Comparison of ENCODE assay signal across 28 cellular contexts in genomic region chr12:95195122-95195521, GRCh38.
"Had no signal": no experiment of that assay in that cellular context is flagged by ENCODE, and none has a peak within 500 bp of the region (broad histone marks: within the 10 kb centered on the region; RNA-seq: fewer than 3 reads in every experiment).

No MANE protein-coding gene starts in this region.

- H3K27ac Mint-ChIP-seq: activated CD4-positive, alpha-beta memory T cell treated with anti-CD3 and anti-CD28 coated beads for 36 hours; activated CD4-positive, alpha-beta T cell treated with anti-CD3 and anti-CD28 coated beads, Interleukin-2, amount 10 ng/mL, durations not matched to agents 24 days and 14 days; activated naive CD4-positive, alpha-beta T cell treated with anti-CD3 and anti-CD28 coated beads, Interleukin-2, amount 50 U/mL, for 24 hours; activated naive CD8-positive, alpha-beta T cell treated with anti-CD3 and anti-CD28 coated beads, Interleukin-2, amount 50 U/mL, for 24 hours; activated T-cell treated with anti-CD3 and anti-CD28 coated beads, Interleukin-2, amount 50 U/mL, for 24 hours; activated T-helper 2 cell treated with anti-CD3 and anti-CD28 coated beads, Interferon-gamma antibody, Interleukin-2, Interleukin-4, amounts not matched to agents 10 μg/mL and 5 μg/mL and 100 μg/mL, durations not matched to agents 14 hours and 24 hours and 36 hours; effector memory CD8-positive, alpha-beta T cell; naive thymus-derived CD8-positive, alpha-beta T cell; neural progenitor cell; stimulated activated memory B cell treated with anti-CD40 and anti-IgM and Interleukin-4, amounts not matched to agents 10 μg/mL and 1 μg/mL and 100 μg/mL, for 72 hours had no signal

- H3K27me3 Mint-ChIP-seq: activated naive CD4-positive, alpha-beta T cell treated with anti-CD3 and anti-CD28 coated beads, Interleukin-2, amount 50 U/mL, for 24 hours; activated naive CD8-positive, alpha-beta T cell treated with anti-CD3 and anti-CD28 coated beads, Interleukin-2, amount 50 U/mL, for 24 hours had no signal

- H3K9me3 ChIP-seq: psoas muscle, sigmoid colon, stomach, thyroid gland, upper lobe of left lung, vagina had no signal

- H3K4me3 Mint-ChIP-seq: activated CD4-positive, alpha-beta memory T cell treated with anti-CD3 and anti-CD28 coated beads for 36 hours; activated CD4-positive, alpha-beta T cell treated with anti-CD3 and anti-CD28 coated beads, Interleukin-2, amount 10 ng/mL, durations not matched to agents 24 days and 14 days; activated naive CD4-positive, alpha-beta T cell treated with anti-CD3 and anti-CD28 coated beads, Interleukin-2, amount 50 U/mL, for 24 hours; activated naive CD8-positive, alpha-beta T cell treated with anti-CD3 and anti-CD28 coated beads, Interleukin-2, amount 50 U/mL, for 24 hours; activated T-cell treated with anti-CD3 and anti-CD28 coated beads, Interleukin-2, amount 50 U/mL, for 24 hours; effector memory CD8-positive, alpha-beta T cell; naive thymus-derived CD8-positive, alpha-beta T cell; neural progenitor cell; stimulated activated memory B cell treated with anti-CD40 and anti-IgM and Interleukin-4, amounts not matched to agents 10 μg/mL and 1 μg/mL and 100 μg/mL, for 72 hours had no signal

- H3K27me3 ChIP-seq: neural progenitor cell, sigmoid colon, stomach, thyroid gland, upper lobe of left lung, vagina had no signal

- H3K36me3 Mint-ChIP-seq: activated CD4-positive, alpha-beta memory T cell treated with anti-CD3 and anti-CD28 coated beads for 36 hours; activated naive CD4-positive, alpha-beta T cell treated with anti-CD3 and anti-CD28 coated beads, Interleukin-2, amount 50 U/mL, for 24 hours; naive thymus-derived CD8-positive, alpha-beta T cell; neural progenitor cell; stimulated activated memory B cell treated with anti-CD40 and anti-IgM and Interleukin-4, amounts not matched to agents 10 μg/mL and 1 μg/mL and 100 μg/mL, for 72 hours had no signal

- H3K36me3 ChIP-seq: neural progenitor cell, sigmoid colon, stomach, thyroid gland, upper lobe of left lung, vagina had no signal

- H3K9me3 Mint-ChIP-seq: activated CD4-positive, alpha-beta memory T cell treated with anti-CD3 and anti-CD28 coated beads for 36 hours; activated CD4-positive, alpha-beta T cell treated with anti-CD3 and anti-CD28 coated beads, Interleukin-2, amount 10 ng/mL, durations not matched to agents 24 days and 14 days; activated naive CD4-positive, alpha-beta T cell treated with anti-CD3 and anti-CD28 coated beads, Interleukin-2, amount 50 U/mL, for 24 hours; activated naive CD8-positive, alpha-beta T cell treated with anti-CD3 and anti-CD28 coated beads, Interleukin-2, amount 50 U/mL, for 24 hours; activated T-cell treated with anti-CD3 and anti-CD28 coated beads, Interleukin-2, amount 50 U/mL, for 24 hours; activated T-helper 2 cell treated with anti-CD3 and anti-CD28 coated beads, Interferon-gamma antibody, Interleukin-2, Interleukin-4, amounts not matched to agents 10 μg/mL and 5 μg/mL and 100 μg/mL, durations not matched to agents 14 hours and 24 hours and 36 hours; effector memory CD8-positive, alpha-beta T cell; naive thymus-derived CD8-positive, alpha-beta T cell; neural progenitor cell; stimulated activated memory B cell treated with anti-CD40 and anti-IgM and Interleukin-4, amounts not matched to agents 10 μg/mL and 1 μg/mL and 100 μg/mL, for 72 hours had no signal

- H3K27ac ChIP-seq: neural progenitor cell, parathyroid adenoma, psoas muscle, sigmoid colon, stomach, thyroid gland, upper lobe of left lung, vagina had no signal

- H3K4me1 ChIP-seq: neural progenitor cell, parathyroid adenoma, vagina had no signal

- H3K4me3 ChIP-seq: neural progenitor cell, psoas muscle, sigmoid colon, stomach, thyroid gland, upper lobe of left lung, vagina had no signal

- ATAC-seq: activated naive CD8-positive, alpha-beta T cell treated with anti-CD3 and anti-CD28 coated beads, Interleukin-2, amount 50 U/mL, for 24 hours; effector memory CD8-positive, alpha-beta T cell; naive thymus-derived CD8-positive, alpha-beta T cell; psoas muscle; stimulated activated memory B cell treated with anti-CD40 and anti-IgM and Interleukin-4, amounts not matched to agents 10 μg/mL and 1 μg/mL and 100 μg/mL, for 72 hours had no signal

- H3K4me1 Mint-ChIP-seq: activated CD4-positive, alpha-beta T cell treated with anti-CD3 and anti-CD28 coated beads, Interleukin-2, amount 10 ng/mL, durations not matched to agents 24 days and 14 days; activated naive CD4-positive, alpha-beta T cell treated with anti-CD3 and anti-CD28 coated beads, Interleukin-2, amount 50 U/mL, for 24 hours; activated naive CD8-positive, alpha-beta T cell treated with anti-CD3 and anti-CD28 coated beads, Interleukin-2, amount 50 U/mL, for 24 hours; naive thymus-derived CD8-positive, alpha-beta T cell had no signal

- H3K4me2 ChIP-seq: neural progenitor cell had no signal

- DNase-seq: activated CD4-positive, alpha-beta memory T cell treated with anti-CD3 and anti-CD28 coated beads for 36 hours; activated CD4-positive, alpha-beta T cell treated with anti-CD3 and anti-CD28 coated beads, Interleukin-2, amount 10 ng/mL, durations not matched to agents 24 days and 14 days; activated CD4-positive, CD25-positive, alpha-beta regulatory T cell treated with anti-CD3 and anti-CD28 coated beads, Interleukin-2, amount 50 U/mL, for 72 hours; activated CD8-positive, alpha-beta memory T cell treated with anti-CD3 and anti-CD28 coated beads, Interleukin-2, amount 50 U/mL, for 48 hours; activated naive CD8-positive, alpha-beta T cell treated with anti-CD3 and anti-CD28 coated beads, Interleukin-2, amount 50 U/mL, for 24 hours; activated T-cell treated with anti-CD3 and anti-CD28 coated beads, Interleukin-2, amount 50 U/mL, for 24 hours; amygdala; caudate nucleus; cortex of kidney; effector memory CD8-positive, alpha-beta T cell; head of caudate nucleus; hypothalamus; naive thymus-derived CD8-positive, alpha-beta T cell; occipital lobe; psoas muscle; sigmoid colon; small intestine; stimulated activated CD4-positive, alpha-beta T cell treated with anti-CD3 and anti-CD28 coated beads, Interleukin-4, amount 100 ng/mL, for 4 hours; stimulated activated CD8-positive, alpha-beta memory T cell treated with anti-CD3 and anti-CD28 coated beads, Interleukin-4, amount 100 ng/mL, for 48 hours; stomach; thyroid gland; upper lobe of left lung had no signal

- H3K9ac ChIP-seq: neural progenitor cell, parathyroid adenoma had no signal

- H2AFZ ChIP-seq: neural progenitor cell, parathyroid adenoma had no signal
